ENCODE assay signal across 9 cellular contexts in the genomic region with DNA sequence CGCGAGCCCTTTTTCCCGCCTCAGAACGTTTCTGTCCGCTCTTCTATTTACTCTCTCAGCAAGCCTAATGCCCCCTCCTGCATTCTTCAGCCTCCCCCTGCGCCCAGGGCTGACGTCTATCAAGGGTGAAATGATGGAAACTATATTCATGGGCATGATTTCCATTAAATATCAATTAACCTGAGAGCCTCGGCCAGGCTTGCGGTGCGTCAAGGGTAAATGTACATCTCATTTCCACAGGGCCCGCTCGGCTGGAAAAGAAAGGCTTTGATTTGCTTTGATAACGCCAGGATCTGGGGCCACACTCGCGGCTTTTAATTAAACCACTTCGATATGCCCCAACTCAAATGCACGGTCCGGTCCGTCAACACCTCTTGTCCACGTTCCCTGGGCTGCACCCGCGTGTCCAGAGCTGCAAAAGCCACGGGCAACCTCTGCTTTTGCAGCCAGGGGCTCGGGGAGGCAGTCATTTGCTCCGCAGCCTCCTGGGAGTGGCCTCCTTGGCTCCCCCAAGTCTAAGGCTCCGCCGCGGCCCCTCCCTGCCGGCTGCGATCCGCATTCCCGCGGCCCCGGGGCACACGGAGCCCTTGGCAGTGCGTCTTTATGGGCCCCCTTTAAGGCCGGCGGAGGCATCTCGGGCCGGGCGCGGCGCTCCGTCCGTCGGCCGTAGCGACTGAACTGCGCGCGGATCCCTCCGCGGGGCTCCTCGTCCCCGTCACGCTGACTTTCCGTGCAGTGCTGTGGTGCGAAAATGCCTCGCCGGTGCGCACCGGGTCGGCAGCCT. TPM values are rescaled to one million over a fixed set of nuclear protein-coding genes. Genes with fewer than 3 reads are reported as not detected.
DNase-seq lines count a peak whose midpoint lies in the region; ATAC-seq and TF ChIP-seq lines count a peak whose summit lies in the region.
"Had no signal": no experiment of that assay in that cellular context is flagged by ENCODE, and none has a peak within 500 bp of the region (broad histone marks: within the 10 kb centered on the region; RNA-seq: fewer than 3 reads in every experiment).

Gene HOXD8, plus strand, starts transcription at position 693 of the 784 bp plus-strand sequence. CDS start 662 bp downstream, outside the sequence.

- H2AFZ ChIP-seq in neural cell (ENCODE audit: low read depth, low read length): no peak within 1 kb of the TSS

- peaks cover 26% of the 10 kb centered on the region for H3K4me1 Mint-ChIP-seq in activated T-cell treated with anti-CD3 and anti-CD28 coated beads, Interleukin-2, amount 50 U/mL, for 4 hours (ENCODE audit: low read depth)

- no peaks in the 10 kb centered on the region for H3F3A ChIP-seq in neural cell (ENCODE audit: insufficient read depth, low read length, poor library complexity, severe bottlenecking)

- H3K4me3 Mint-ChIP-seq in activated T-cell treated with anti-CD3 and anti-CD28 coated beads, Interleukin-2, amount 50 U/mL, for 4 hours: peak within 1 kb of the TSS; percentile 59

- DNase-seq in activated T-cell treated with anti-CD3 and anti-CD28 coated beads, Interleukin-2, amount 50 U/mL, for 4 hours: no peak
- DNase-seq in activated T-cell treated with anti-CD3 and anti-CD28 coated beads for 4 hours: no peak
- DNase-seq in SJCRH30: peak; percentile 80 to 85
- DNase-seq in epithelial cell of proximal tubule (ENCODE audit: low read depth): no peak
- no peak for DNase-seq in amniotic stem cell (lab: John Stamatoyannopoulos, UW)
- no peak for DNase-seq in NCI-H510A (lab: John Stamatoyannopoulos, UW)

- no peak within 1 kb of the TSS for H3K4me2 ChIP-seq in neural cell (ENCODE audit: low read length)

- H3K27me3 Mint-ChIP-seq in activated T-cell treated with anti-CD3 and anti-CD28 coated beads, Interleukin-2, amount 50 U/mL, for 4 hours (ENCODE audit: low read depth): peaks cover 85% of the 10 kb centered on the region

- peak in 1 of 2 donors; percentile 16 for ATAC-seq in activated T-cell treated with anti-CD3 and anti-CD28 coated beads, Interleukin-2, amount 50 U/mL, for 4 hours
- no peak for ATAC-seq in HG03521 (IDR thresholded peaks at IDR 0.05; ENCODE audit: unreplicated experiment)

- H3K9ac ChIP-seq in neural cell (ENCODE audit: low read length): no peak within 1 kb of the TSS

- no peaks in the 10 kb centered on the region for H3K79me2 ChIP-seq in neural cell (replicated peaks; ENCODE audit: insufficient read depth, low read length)

- H3K27me3 ChIP-seq in SJCRH30 (no peaks in the 10 kb centered on the region), neural cell (ENCODE audit: insufficient read depth, low read depth, low read length) (peaks cover 97% of the 10 kb centered on the region)

- H3K36me3 ChIP-seq in SJCRH30 (no peaks in the 10 kb centered on the region), neural cell (ENCODE audit: insufficient read depth, low read length) (no peaks in the 10 kb centered on the region)

- TF ChIP-seq CTCF in epithelial cell of proximal tubule (conservative IDR thresholded peaks at IDR 0.05; ENCODE audit: low read depth, low read length) (no peak), neural cell (IDR thresholded peaks at IDR 0.05; ENCODE audit: poor library complexity, severe bottlenecking) (no peak)

- TF ChIP-seq RAD21 in neural cell (conservative IDR thresholded peaks at IDR 0.05): no peak

- TF ChIP-seq EP300 in neural cell (conservative IDR thresholded peaks at IDR 0.05; ENCODE audit: poor library complexity, severe bottlenecking): no peak

- no peaks in the 10 kb centered on the region for H3K36me3 Mint-ChIP-seq in activated T-cell treated with anti-CD3 and anti-CD28 coated beads, Interleukin-2, amount 50 U/mL, for 4 hours (ENCODE audit: insufficient read depth)

- peaks cover 11% of the 10 kb centered on the region; the same call in 1 of the 2 replicates for H3K4me1 ChIP-seq in SJCRH30

- H3K4me3 ChIP-seq in SJCRH30: peak within 1 kb of the TSS; percentile 73
- H3K4me3 ChIP-seq in epithelial cell of proximal tubule (ENCODE audit: low read depth, low read length): peak within 1 kb of the TSS; percentile 63
- peak within 1 kb of the TSS; percentile 58 for H3K4me3 ChIP-seq in neural cell (ENCODE audit: low read length)

- H3K27ac ChIP-seq in SJCRH30 (no peak within 1 kb of the TSS; the same call in 1 of the 2 replicates), neural cell (ENCODE audit: low read length) (no peak within 1 kb of the TSS)

- H3K9me3 ChIP-seq in SJCRH30 (replicated peaks) (no peaks in the 10 kb centered on the region), neural cell (ENCODE audit: low read length) (no peaks in the 10 kb centered on the region)

- peaks cover 4% of the 10 kb centered on the region for H3K9me3 Mint-ChIP-seq in activated T-cell treated with anti-CD3 and anti-CD28 coated beads, Interleukin-2, amount 50 U/mL, for 4 hours
- H3K9me3 Mint-ChIP-seq: activated naive CD4-positive, alpha-beta T cell treated with anti-CD3 and anti-CD28 coated beads, Interleukin-2, amount 50 U/mL, for 72 hours had no signal

- no peaks in the 10 kb centered on the region for H3K9me2 ChIP-seq in neural cell (ENCODE audit: insufficient read depth, low read length)

- no peaks in the 10 kb centered on the region for H4K20me1 ChIP-seq in neural cell (ENCODE audit: insufficient read depth)

TF ChIP-seq in neural cell, 6 proteins besides CTCF, POLR2A, EP300 and RAD21:
- TF ChIP-seq, protein P1, sequence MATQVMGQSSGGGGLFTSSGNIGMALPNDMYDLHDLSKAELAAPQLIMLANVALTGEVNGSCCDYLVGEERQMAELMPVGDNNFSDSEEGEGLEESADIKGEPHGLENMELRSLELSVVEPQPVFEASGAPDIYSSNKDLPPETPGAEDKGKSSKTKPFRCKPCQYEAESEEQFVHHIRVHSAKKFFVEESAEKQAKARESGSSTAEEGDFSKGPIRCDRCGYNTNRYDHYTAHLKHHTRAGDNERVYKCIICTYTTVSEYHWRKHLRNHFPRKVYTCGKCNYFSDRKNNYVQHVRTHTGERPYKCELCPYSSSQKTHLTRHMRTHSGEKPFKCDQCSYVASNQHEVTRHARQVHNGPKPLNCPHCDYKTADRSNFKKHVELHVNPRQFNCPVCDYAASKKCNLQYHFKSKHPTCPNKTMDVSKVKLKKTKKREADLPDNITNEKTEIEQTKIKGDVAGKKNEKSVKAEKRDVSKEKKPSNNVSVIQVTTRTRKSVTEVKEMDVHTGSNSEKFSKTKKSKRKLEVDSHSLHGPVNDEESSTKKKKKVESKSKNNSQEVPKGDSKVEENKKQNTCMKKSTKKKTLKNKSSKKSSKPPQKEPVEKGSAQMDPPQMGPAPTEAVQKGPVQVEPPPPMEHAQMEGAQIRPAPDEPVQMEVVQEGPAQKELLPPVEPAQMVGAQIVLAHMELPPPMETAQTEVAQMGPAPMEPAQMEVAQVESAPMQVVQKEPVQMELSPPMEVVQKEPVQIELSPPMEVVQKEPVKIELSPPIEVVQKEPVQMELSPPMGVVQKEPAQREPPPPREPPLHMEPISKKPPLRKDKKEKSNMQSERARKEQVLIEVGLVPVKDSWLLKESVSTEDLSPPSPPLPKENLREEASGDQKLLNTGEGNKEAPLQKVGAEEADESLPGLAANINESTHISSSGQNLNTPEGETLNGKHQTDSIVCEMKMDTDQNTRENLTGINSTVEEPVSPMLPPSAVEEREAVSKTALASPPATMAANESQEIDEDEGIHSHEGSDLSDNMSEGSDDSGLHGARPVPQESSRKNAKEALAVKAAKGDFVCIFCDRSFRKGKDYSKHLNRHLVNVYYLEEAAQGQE (IDR thresholded peaks at IDR 0.05; ENCODE audit: borderline replicate concordance): no peak
- TF ChIP-seq TAF1 (IDR thresholded peaks at IDR 0.05; ENCODE audit: low read depth) (no peak), POLR2AphosphoS5 (IDR thresholded peaks at IDR 0.05) (peak; percentile 7), EZH2 (IDR thresholded peaks at IDR 0.05; ENCODE audit: borderline replicate concordance, insufficient read depth, low read length, poor library complexity, severe bottlenecking) (peak; percentile 40), MXI1 (conservative IDR thresholded peaks at IDR 0.05; ENCODE audit: poor library complexity, severe bottlenecking) (no peak), SMC3 (conservative IDR thresholded peaks at IDR 0.05; ENCODE audit: poor library complexity) (no peak)

RNA-seq across cellular contexts. Expression of gene HOXD8, which starts in this region (rescaled TPM):
- under 1 TPM in 1 of 3 donors, not detected in 2; 0.11 TPM for total RNA-seq in activated T-cell treated with anti-CD3 and anti-CD28 coated beads, Interleukin-2, amount 50 U/mL, for 4 hours
- total RNA-seq in SJCRH30 (2014; rRNA removed; shearing (Covaris generic)): 8.6 and 9.9 TPM in 2 replicates
- 18.0 and 26.5 TPM in 2 replicates for total RNA-seq in epithelial cell of proximal tubule
- polyA plus RNA-seq in neural cell: not detected in 2 replicates
- polyA minus RNA-seq in neural cell: not detected in 2 replicates
- total RNA-seq: activated naive CD4-positive, alpha-beta T cell treated with anti-CD3 and anti-CD28 coated beads, Interleukin-2, amount 50 U/mL, for 72 hours had no signal

Comparison
In these comparisons a context has a peak if more than half of its experiments do, and no peak if none do; other contexts are left out.
1. DNase-seq: peak in SJCRH30 (2 of 2); none in activated T-cell treated with anti-CD3 and anti-CD28 coated beads, Interleukin-2, amount 50 U/mL, for 4 hours (single experiment), activated T-cell treated with anti-CD3 and anti-CD28 coated beads for 4 hours (single experiment), epithelial cell of proximal tubule (single experiment), amniotic stem cell (single experiment) and NCI-H510A (single experiment).
2. Peak in every context shown above with its lines, with median percentiles within 50 percentile points of each other: H3K4me3 ChIP-seq.